8 cellular contexts compared by ENCODE assay signal in genomic region chr2:48448274-48449061, GRCh38. TPM values are rescaled to one million over a fixed set of nuclear protein-coding genes. Genes with fewer than 3 reads are reported as not detected.
DNase-seq lines count a peak whose midpoint lies in the region; ATAC-seq and TF ChIP-seq lines count a peak whose summit lies in the region.

No MANE protein-coding gene starts in this region.

- POLR2A ChIA-PET in Caco-2 (lab: Charles Lee) = no interaction called here

- H4K8ac ChIP-seq in neuronal stem cell (ENCODE audit: low read depth, low read length) = no peak overlapping the region

- no peak overlapping the region for H4K91ac ChIP-seq in neuronal stem cell (ENCODE audit: low read depth, low read length, poor library complexity)

- H2BK12ac ChIP-seq in neuronal stem cell (ENCODE audit: low read length) = no peak overlapping the region

- H3K4me1 ChIP-seq in Caco-2 = peaks cover 36% of the 10 kb centered on the region
- H3K4me1 ChIP-seq in neuronal stem cell (ENCODE audit: control insufficient read depth in 2 of 2, insufficient read depth in 1 of 2, low read depth in 1 of 2, low read length in 2 of 2) = peaks cover 0 to 4% of the 10 kb centered on the region in 2 donors

- H3K27me3 Mint-ChIP-seq in Caco-2 (ENCODE audit: insufficient read depth, unreplicated experiment) = no peaks in the 10 kb centered on the region

- H3K9me3 ChIP-seq in Caco-2 (no peaks in the 10 kb centered on the region), KOPT-K1 (ENCODE audit: insufficient read depth, low read length, poor library complexity, severe bottlenecking) (no peaks in the 10 kb centered on the region), neuronal stem cell (replicated peaks in 1 of 2; ENCODE audit: control insufficient read depth in 2 of 2, insufficient read depth in 1 of 2, low read depth in 1 of 2, low read length in 2 of 2) (no peaks in the 10 kb centered on the region)

- H3K23ac ChIP-seq in neuronal stem cell (ENCODE audit: low read depth, low read length, poor library complexity) = no peak overlapping the region

- H3K27ac ChIP-seq in KOPT-K1 (ENCODE audit: low read depth, low read length, poor library complexity, severe bottlenecking) = peak overlapping the region; percentile 78
- no peak overlapping the region for H3K27ac ChIP-seq in neuronal stem cell (replicated peaks; ENCODE audit: low read length)

- no peak for DNase-seq in Caco-2
- peak; percentile 56 for DNase-seq in astrocyte of the hippocampus (ENCODE audit: low read depth, low spot score)
- DNase-seq in myocyte (ENCODE audit: low read depth) = peak; percentile 78
- no peak for DNase-seq in HuH-7 (ENCODE audit: low spot score)
- DNase-seq in NCI-H2107 (lab: John Stamatoyannopoulos, UW) = no peak
- no peak for DNase-seq in neuronal stem cell (ENCODE audit: low spot score)

- BruUV-seq in Caco-2 (replicated peaks; lab: Mats Ljungman, UMichigan) = no TSS peak

- WGBS in neuronal stem cell (ENCODE audit: extremely low coverage in 2 of 2, insufficient read length in 2 of 2, insufficient replicate concordance in 1 of 2), 2 donors = no CpG with 5 or more reads among the region's 5 CpGs

- peaks cover 25% of the 10 kb centered on the region for H3K4me1 Mint-ChIP-seq in Caco-2 (ENCODE audit: low read depth, unreplicated experiment)

- intact Hi-C loops in Caco-2 (cut with micrococcal nuclease; ENCODE audit: unreplicated experiment) = no loop called here

- H2AK5ac ChIP-seq in neuronal stem cell (ENCODE audit: low read depth, low read length) = no peak overlapping the region

- no peaks in the 10 kb centered on the region for H3K9me3 Mint-ChIP-seq in Caco-2 (ENCODE audit: unreplicated experiment)

- H3K9ac ChIP-seq in neuronal stem cell (ENCODE audit: low read depth, low read length, poor library complexity) = no peak overlapping the region

- no peak overlapping the region for H3K14ac ChIP-seq in neuronal stem cell (ENCODE audit: low read length)

- H3K4me3 Mint-ChIP-seq in Caco-2 (ENCODE audit: unreplicated experiment) = no peak overlapping the region

- no peak overlapping the region for H2BK15ac ChIP-seq in neuronal stem cell (ENCODE audit: low read length)

- H2AFZ ChIP-seq in neuronal stem cell (ENCODE audit: low read length) = no peak overlapping the region

- H3K27me3 ChIP-seq in Caco-2 (replicated peaks; ENCODE audit: control insufficient read depth, insufficient read depth, low read length) = no peaks in the 10 kb centered on the region
- H3K27me3 ChIP-seq in neuronal stem cell (ENCODE audit: control insufficient read depth in 3 of 3, insufficient read depth in 3 of 3, low read depth in 1 of 3, low read length in 3 of 3) = no peaks in the 10 kb centered on the region

- no peak overlapping the region for H3K4ac ChIP-seq in neuronal stem cell (ENCODE audit: low read length)

- H3K27ac Mint-ChIP-seq in Caco-2 (ENCODE audit: unreplicated experiment) = peak overlapping the region; percentile 34

- H3K79me1 ChIP-seq in neuronal stem cell (ENCODE audit: low read depth, low read length) = peaks cover 2% of the 10 kb centered on the region

- CTCF ChIA-PET in Caco-2 (lab: Charles Lee) = no interaction called here

- TF ChIP-seq CTCF in Caco-2 (IDR thresholded peaks at IDR 0.05; ENCODE audit: insufficient read depth in 1 of 2, low read depth in 1 of 2, low read length in 1 of 2, severe bottlenecking in 1 of 2, unreplicated experiment in 1 of 2) = no peak

- peak; percentile 56 for ATAC-seq in GM21390 (IDR thresholded peaks at IDR 0.05; ENCODE audit: unreplicated experiment)

- H3K4me3 ChIP-seq in Caco-2 (ENCODE audit: low read depth, low read length) (no peak overlapping the region), neuronal stem cell (ENCODE audit: low read length in 2 of 2) (no peak overlapping the region)

- H3K36me3 Mint-ChIP-seq in Caco-2 (ENCODE audit: insufficient read depth, unreplicated experiment) = peaks cover 8% of the 10 kb centered on the region

- H3K4me2 ChIP-seq in neuronal stem cell (ENCODE audit: insufficient read depth, low read length, poor library complexity, severe bottlenecking) = no peak overlapping the region

- H2BK5ac ChIP-seq in neuronal stem cell (ENCODE audit: low read length) = no peak overlapping the region

- H3K36me3 ChIP-seq in Caco-2 (ENCODE audit: control insufficient read depth, insufficient read depth, low read length) (peaks cover 2% of the 10 kb centered on the region), KOPT-K1 (ENCODE audit: insufficient read depth, low read length) (peaks cover 25% of the 10 kb centered on the region), neuronal stem cell (replicated peaks in 1 of 2; ENCODE audit: control insufficient read depth in 2 of 2, insufficient read depth in 2 of 2, low read length in 2 of 2) (peaks cover 0 to 32% of the 10 kb centered on the region in 2 donors)

- H3K18ac ChIP-seq in neuronal stem cell (ENCODE audit: low read length) = no peak overlapping the region

- H2BK120ac ChIP-seq in neuronal stem cell (ENCODE audit: low read depth, low read length) = no peak overlapping the region

RNA-seq across cellular contexts. Expression of gene PPP1R21, which starts 7.9 kb away (rescaled TPM):
- total RNA-seq in Caco-2 (2022) (17.6 and 24.5 TPM in 2 replicates), myocyte (7.8 and 8.2 TPM in 2 replicates)
- 10.5 TPM for polyA plus RNA-seq in myocyte (2012)
- polyA plus RNA-seq in neuronal stem cell (2013, experiment 1 of 2) = 11.5 TPM
- polyA plus RNA-seq in neuronal stem cell (2013, experiment 2 of 2) = 11.0 TPM

Comparison
In these comparisons a context has a peak if more than half of its experiments do, and no peak if none do; other contexts are left out.
1. DNase-seq: peak in astrocyte of the hippocampus (single experiment) and myocyte (single experiment); none in Caco-2 (0 of 2), HuH-7 (single experiment), NCI-H2107 (single experiment) and neuronal stem cell (single experiment).